In genomic region chr2:63058742-63059433, GRCh38 we compare ENCODE assay signal across 9 cellular contexts. TPM values are rescaled to one million over a fixed set of nuclear protein-coding genes. Genes with fewer than 3 reads are reported as not detected.
DNase-seq lines count a peak whose midpoint lies in the region; ATAC-seq lines count a peak whose summit lies in the region.
"Had no signal": no experiment of that assay in that cellular context is flagged by ENCODE, and none has a peak within 500 bp of the region (broad histone marks: within the 10 kb centered on the region; RNA-seq: fewer than 3 reads in every experiment).

No MANE protein-coding gene starts in this region.

- H3K27me3 ChIP-seq in muscle layer of duodenum (ENCODE audit: low read depth, low read length) = peaks cover 73% of the 10 kb centered on the region

- H3K36me3 Mint-ChIP-seq in dendritic cell treated with granulocyte-macrophage colony-stimulating factor and Interleukin-4, amounts not matched to agents 40 ng/mL and 50 ng/mL, for 4 days (ENCODE audit: low read depth) = no peaks in the 10 kb centered on the region

- peaks cover 83% of the 10 kb centered on the region for H3K27me3 Mint-ChIP-seq in dendritic cell treated with granulocyte-macrophage colony-stimulating factor and Interleukin-4, amounts not matched to agents 40 ng/mL and 50 ng/mL, for 4 days

- no peak for DNase-seq in Right ventricle myocardium superior
- DNase-seq in cardiac septum (ENCODE audit: low spot score) = no peak
- no peak for DNase-seq in activated CD4-positive, CD25-positive, alpha-beta regulatory T cell treated with anti-CD3 and anti-CD28 coated beads, Interleukin-2, amount 50 U/mL, for 72 hours
- no peak for DNase-seq in NCI-H2107 treated with DMSO at 0.1 percent for 48 hours (lab: John Stamatoyannopoulos, UW; ENCODE audit: unreplicated experiment)
- DNase-seq: C1 segment of cervical spinal cord had no signal

- peak; percentile 29 for ATAC-seq in Right ventricle myocardium superior (ENCODE audit: poor library complexity)
- no peak for ATAC-seq in GM21381 (IDR thresholded peaks at IDR 0.05; ENCODE audit: unreplicated experiment)

- peak overlapping the region; percentile 12 to 47 for H3K4me3 ChIP-seq in muscle layer of duodenum (ENCODE audit: low read depth in 1 of 2, low read length in 2 of 2)
- H3K4me3 ChIP-seq in urinary bladder (ENCODE audit: low read depth, low read length) = peak overlapping the region; percentile 10

- peaks cover 0 to 4% of the 10 kb centered on the region in 2 donors for H3K9me3 ChIP-seq in muscle layer of duodenum (ENCODE audit: control insufficient read depth in 1 of 2, low read length in 2 of 2)

- no peak overlapping the region for H3K27ac Mint-ChIP-seq in dendritic cell treated with granulocyte-macrophage colony-stimulating factor and Interleukin-4, amounts not matched to agents 40 ng/mL and 50 ng/mL, for 4 days

- H3K9me3 Mint-ChIP-seq in dendritic cell treated with granulocyte-macrophage colony-stimulating factor and Interleukin-4, amounts not matched to agents 40 ng/mL and 50 ng/mL, for 4 days = no peaks in the 10 kb centered on the region

- peaks cover 57% of the 10 kb centered on the region for H3K4me1 Mint-ChIP-seq in dendritic cell treated with granulocyte-macrophage colony-stimulating factor and Interleukin-4, amounts not matched to agents 40 ng/mL and 50 ng/mL, for 4 days (ENCODE audit: low read depth)

- H3K36me3 ChIP-seq in muscle layer of duodenum (ENCODE audit: control insufficient read depth in 1 of 2, insufficient read depth in 2 of 2, low read length in 2 of 2) = no peaks in the 10 kb centered on the region
- H3K36me3 ChIP-seq in urinary bladder (ENCODE audit: insufficient read depth) = no peaks in the 10 kb centered on the region

- intact Hi-C loops in Right ventricle myocardium superior (cut with DNase I) (no loop called here), cardiac septum (cut with DNase I) (no loop called here)
- intact Hi-C loops in dendritic cell treated with granulocyte-macrophage colony-stimulating factor and Interleukin-4, amounts not matched to agents 40 ng/mL and 50 ng/mL, for 4 days (cut with micrococcal nuclease) = no loop called here

- H3K27ac ChIP-seq in muscle layer of duodenum (ENCODE audit: low read length) (no peak overlapping the region), urinary bladder (ENCODE audit: low read depth) (no peak overlapping the region)

- 4% methylated on average over 58 of the region's 58 CpGs for WGBS in urinary bladder

- H3K4me1 ChIP-seq in muscle layer of duodenum (ENCODE audit: control insufficient read depth in 1 of 2, insufficient read depth in 2 of 2, low read length in 2 of 2) (peaks cover 9 to 50% of the 10 kb centered on the region in 2 donors), urinary bladder (ENCODE audit: insufficient read depth) (peaks cover 3% of the 10 kb centered on the region)

- peak overlapping the region; percentile 52 for H3K4me3 Mint-ChIP-seq in dendritic cell treated with granulocyte-macrophage colony-stimulating factor and Interleukin-4, amounts not matched to agents 40 ng/mL and 50 ng/mL, for 4 days

RNA-seq across cellular contexts. Expression of gene OTX1, which starts 8.3 kb away (rescaled TPM):
- not detected for total RNA-seq in Right ventricle myocardium superior
- not detected for total RNA-seq in cardiac septum
- total RNA-seq in urinary bladder = not detected
- polyA plus RNA-seq in urinary bladder = not detected
